Comparison of ENCODE assay signal across 1 cellular context in the genomic region with DNA sequence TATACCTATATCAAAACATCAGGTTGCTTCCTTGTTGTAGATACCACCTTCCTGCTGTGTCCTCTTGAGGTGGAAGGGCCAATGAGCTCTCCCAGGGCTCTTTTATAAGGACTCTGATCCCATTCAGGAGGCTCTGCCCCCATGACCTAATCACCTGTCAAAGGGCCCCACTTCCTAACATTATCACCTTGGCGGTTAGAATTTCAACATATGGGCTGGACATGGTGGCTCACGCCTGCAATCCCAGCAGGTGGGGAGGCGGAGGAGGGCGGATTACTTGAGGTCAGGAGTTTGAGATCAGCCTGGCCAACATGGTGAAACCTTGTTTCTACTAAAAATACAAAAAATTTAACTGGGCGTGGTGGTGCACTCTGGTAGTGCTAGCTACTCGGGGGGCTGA.
TF ChIP-seq lines count a peak whose summit lies in the region.

No MANE protein-coding gene starts in this region.

TF ChIP-seq in HepG2, 621 proteins besides CTCF, POLR2A, EP300 and RAD21 (continued from another document):
- TF ChIP-seq, protein P1, sequence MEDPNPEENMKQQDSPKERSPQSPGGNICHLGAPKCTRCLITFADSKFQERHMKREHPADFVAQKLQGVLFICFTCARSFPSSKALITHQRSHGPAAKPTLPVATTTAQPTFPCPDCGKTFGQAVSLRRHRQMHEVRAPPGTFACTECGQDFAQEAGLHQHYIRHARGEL (CRISPR knock-in tag; IDR thresholded peaks at IDR 0.05) = no peak
- TF ChIP-seq, protein P2, sequence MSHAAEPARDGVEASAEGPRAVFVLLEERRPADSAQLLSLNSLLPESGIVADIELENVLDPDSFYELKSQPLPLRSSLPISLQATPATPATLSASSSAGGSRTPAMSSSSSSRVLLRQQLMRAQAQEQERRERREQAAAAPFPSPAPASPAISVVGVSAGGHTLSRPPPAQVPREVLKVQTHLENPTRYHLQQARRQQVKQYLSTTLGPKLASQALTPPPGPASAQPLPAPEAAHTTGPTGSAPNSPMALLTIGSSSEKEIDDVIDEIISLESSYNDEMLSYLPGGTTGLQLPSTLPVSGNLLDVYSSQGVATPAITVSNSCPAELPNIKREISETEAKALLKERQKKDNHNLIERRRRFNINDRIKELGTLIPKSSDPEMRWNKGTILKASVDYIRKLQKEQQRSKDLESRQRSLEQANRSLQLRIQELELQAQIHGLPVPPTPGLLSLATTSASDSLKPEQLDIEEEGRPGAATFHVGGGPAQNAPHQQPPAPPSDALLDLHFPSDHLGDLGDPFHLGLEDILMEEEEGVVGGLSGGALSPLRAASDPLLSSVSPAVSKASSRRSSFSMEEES (CRISPR knock-in tag; IDR thresholded peaks at IDR 0.05) = no peak
- TF ChIP-seq PHF5A (CRISPR knock-in tag; IDR thresholded peaks at IDR 0.05; ENCODE audit: low read depth, unreplicated experiment) (no peak), ZKSCAN1 (IDR thresholded peaks at IDR 0.05; ENCODE audit: low read length) (no peak), ZSCAN29 (CRISPR knock-in tag; conservative IDR thresholded peaks at IDR 0.05) (no peak)
- TF ChIP-seq, protein P3, sequence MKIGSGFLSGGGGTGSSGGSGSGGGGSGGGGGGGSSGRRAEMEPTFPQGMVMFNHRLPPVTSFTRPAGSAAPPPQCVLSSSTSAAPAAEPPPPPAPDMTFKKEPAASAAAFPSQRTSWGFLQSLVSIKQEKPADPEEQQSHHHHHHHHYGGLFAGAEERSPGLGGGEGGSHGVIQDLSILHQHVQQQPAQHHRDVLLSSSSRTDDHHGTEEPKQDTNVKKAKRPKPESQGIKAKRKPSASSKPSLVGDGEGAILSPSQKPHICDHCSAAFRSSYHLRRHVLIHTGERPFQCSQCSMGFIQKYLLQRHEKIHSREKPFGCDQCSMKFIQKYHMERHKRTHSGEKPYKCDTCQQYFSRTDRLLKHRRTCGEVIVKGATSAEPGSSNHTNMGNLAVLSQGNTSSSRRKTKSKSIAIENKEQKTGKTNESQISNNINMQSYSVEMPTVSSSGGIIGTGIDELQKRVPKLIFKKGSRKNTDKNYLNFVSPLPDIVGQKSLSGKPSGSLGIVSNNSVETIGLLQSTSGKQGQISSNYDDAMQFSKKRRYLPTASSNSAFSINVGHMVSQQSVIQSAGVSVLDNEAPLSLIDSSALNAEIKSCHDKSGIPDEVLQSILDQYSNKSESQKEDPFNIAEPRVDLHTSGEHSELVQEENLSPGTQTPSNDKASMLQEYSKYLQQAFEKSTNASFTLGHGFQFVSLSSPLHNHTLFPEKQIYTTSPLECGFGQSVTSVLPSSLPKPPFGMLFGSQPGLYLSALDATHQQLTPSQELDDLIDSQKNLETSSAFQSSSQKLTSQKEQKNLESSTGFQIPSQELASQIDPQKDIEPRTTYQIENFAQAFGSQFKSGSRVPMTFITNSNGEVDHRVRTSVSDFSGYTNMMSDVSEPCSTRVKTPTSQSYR (CRISPR knock-in tag; IDR thresholded peaks at IDR 0.05; ENCODE audit: borderline replicate concordance) = no peak
